Comparison of ENCODE assay signal across 1 cellular context in the genomic region with DNA sequence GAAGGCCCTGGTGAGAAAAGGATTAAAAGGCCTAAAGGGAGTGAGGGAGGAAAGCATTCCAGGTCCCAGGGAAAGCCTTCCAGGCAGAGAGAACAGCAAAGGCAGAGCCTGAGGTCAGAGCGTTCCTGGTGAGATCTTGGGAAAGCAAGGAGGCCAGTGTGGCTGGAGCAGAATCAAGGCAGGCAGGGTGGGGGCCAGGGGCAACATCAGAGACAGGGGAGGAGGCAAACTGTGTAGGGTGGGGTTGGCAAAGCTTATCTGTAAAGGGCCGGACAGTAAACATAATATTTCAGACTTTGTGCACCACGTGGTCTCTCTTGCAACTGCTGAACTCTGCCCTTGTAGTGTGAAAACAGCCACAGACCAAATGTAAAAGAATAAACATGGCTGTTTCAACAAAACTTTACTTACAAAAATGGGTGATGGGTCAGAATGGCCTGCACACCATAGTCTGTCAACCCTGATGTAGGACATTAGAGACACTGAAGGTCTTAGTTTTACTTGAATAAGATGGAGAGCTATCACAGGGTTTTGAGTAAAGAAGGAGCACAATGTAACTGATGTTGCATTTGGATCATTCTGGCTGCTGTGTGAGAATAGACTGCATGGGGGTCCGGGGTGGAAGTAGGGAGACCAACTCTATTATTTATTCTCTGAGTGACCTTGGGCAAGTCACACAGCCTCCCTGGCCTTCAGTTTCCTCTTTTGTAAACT.
TF ChIP-seq lines count a peak whose summit lies in the region.

No MANE protein-coding gene starts in this region.

TF ChIP-seq in K562, 482 proteins besides CTCF, POLR2A, EP300 and RAD21 (continued from another document and continues in another):
- no peak for TF ChIP-seq PATZ1 (CRISPR knock-in tag; IDR thresholded peaks at IDR 0.05; ENCODE audit: borderline replicate concordance)
- 0 out of 2 replicates have a peak, but pooled peaks have one; percentile 42 for TF ChIP-seq BACH1 (tag; IDR thresholded peaks at IDR 0.05)
- 0 out of 2 replicates have a peak, but pooled peaks have one; percentile 47 for TF ChIP-seq LARP7 (IDR thresholded peaks at IDR 0.05)
- no peak for TF ChIP-seq ZNF184 (CRISPR knock-in tag; IDR thresholded peaks at IDR 0.05)
- TF ChIP-seq, protein P1, sequence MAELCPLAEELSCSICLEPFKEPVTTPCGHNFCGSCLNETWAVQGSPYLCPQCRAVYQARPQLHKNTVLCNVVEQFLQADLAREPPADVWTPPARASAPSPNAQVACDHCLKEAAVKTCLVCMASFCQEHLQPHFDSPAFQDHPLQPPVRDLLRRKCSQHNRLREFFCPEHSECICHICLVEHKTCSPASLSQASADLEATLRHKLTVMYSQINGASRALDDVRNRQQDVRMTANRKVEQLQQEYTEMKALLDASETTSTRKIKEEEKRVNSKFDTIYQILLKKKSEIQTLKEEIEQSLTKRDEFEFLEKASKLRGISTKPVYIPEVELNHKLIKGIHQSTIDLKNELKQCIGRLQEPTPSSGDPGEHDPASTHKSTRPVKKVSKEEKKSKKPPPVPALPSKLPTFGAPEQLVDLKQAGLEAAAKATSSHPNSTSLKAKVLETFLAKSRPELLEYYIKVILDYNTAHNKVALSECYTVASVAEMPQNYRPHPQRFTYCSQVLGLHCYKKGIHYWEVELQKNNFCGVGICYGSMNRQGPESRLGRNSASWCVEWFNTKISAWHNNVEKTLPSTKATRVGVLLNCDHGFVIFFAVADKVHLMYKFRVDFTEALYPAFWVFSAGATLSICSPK (IDR thresholded peaks at IDR 0.05; ENCODE audit: borderline replicate concordance) = 0 out of 2 replicates have a peak, but pooled peaks have one; percentile 14
- TF ChIP-seq PHF20 (IDR thresholded peaks at IDR 0.05; ENCODE audit: partially characterized antibody) = no peak
- TF ChIP-seq KDM5B (IDR thresholded peaks at IDR 0.05; ENCODE audit: insufficient replicate concordance, low read depth, low read length) = no peak
- no peak for TF ChIP-seq MCM5 (IDR thresholded peaks at IDR 0.05; ENCODE audit: low read depth)
- TF ChIP-seq ZNF263 (CRISPR knock-in tag; IDR thresholded peaks at IDR 0.05; ENCODE audit: borderline replicate concordance) = no peak
- no peak for TF ChIP-seq CBFB (CRISPR knock-in tag; IDR thresholded peaks at IDR 0.05)
- no peak for TF ChIP-seq STAT5B (CRISPR knock-in tag; IDR thresholded peaks at IDR 0.05)
- TF ChIP-seq MYBL2 (IDR thresholded peaks at IDR 0.05; ENCODE audit: low read depth) = no peak
- TF ChIP-seq MYBL2 (CRISPR knock-in tag; IDR thresholded peaks at IDR 0.05; ENCODE audit: borderline replicate concordance) = no peak
- TF ChIP-seq NFATC3 (IDR thresholded peaks at IDR 0.05) = 0 out of 2 replicates have a peak, but pooled peaks have one; percentile 9
- TF ChIP-seq, protein P2, sequence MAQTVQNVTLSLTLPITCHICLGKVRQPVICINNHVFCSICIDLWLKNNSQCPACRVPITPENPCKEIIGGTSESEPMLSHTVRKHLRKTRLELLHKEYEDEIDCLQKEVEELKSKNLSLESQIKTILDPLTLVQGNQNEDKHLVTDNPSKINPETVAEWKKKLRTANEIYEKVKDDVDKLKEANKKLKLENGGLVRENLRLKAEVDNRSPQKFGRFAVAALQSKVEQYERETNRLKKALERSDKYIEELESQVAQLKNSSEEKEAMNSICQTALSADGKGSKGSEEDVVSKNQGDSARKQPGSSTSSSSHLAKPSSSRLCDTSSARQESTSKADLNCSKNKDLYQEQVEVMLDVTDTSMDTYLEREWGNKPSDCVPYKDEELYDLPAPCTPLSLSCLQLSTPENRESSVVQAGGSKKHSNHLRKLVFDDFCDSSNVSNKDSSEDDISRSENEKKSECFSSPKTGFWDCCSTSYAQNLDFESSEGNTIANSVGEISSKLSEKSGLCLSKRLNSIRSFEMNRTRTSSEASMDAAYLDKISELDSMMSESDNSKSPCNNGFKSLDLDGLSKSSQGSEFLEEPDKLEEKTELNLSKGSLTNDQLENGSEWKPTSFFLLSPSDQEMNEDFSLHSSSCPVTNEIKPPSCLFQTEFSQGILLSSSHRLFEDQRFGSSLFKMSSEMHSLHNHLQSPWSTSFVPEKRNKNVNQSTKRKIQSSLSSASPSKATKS (CRISPR knock-in tag; IDR thresholded peaks at IDR 0.05) = no peak
- TF ChIP-seq ZNF696 (CRISPR knock-in tag; conservative IDR thresholded peaks at IDR 0.05) = no peak
- TF ChIP-seq CBX3 (IDR thresholded peaks at IDR 0.05; ENCODE audit: borderline replicate concordance in 1 of 2, low read length in 2 of 2) = 0 out of 3 replicates have a peak, but pooled peaks of 1 of the 2 experiments have one; percentile 10
- TF ChIP-seq ZNF75A (CRISPR knock-in tag; IDR thresholded peaks at IDR 0.05) = no peak
- TF ChIP-seq, protein P3, sequence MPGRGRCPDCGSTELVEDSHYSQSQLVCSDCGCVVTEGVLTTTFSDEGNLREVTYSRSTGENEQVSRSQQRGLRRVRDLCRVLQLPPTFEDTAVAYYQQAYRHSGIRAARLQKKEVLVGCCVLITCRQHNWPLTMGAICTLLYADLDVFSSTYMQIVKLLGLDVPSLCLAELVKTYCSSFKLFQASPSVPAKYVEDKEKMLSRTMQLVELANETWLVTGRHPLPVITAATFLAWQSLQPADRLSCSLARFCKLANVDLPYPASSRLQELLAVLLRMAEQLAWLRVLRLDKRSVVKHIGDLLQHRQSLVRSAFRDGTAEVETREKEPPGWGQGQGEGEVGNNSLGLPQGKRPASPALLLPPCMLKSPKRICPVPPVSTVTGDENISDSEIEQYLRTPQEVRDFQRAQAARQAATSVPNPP (IDR thresholded peaks at IDR 0.05; ENCODE audit: borderline replicate concordance, insufficient read depth, insufficient read length) = no peak
- no peak for TF ChIP-seq EZH2 (IDR thresholded peaks at IDR 0.05; ENCODE audit: borderline replicate concordance, low read depth, low read length)
- no peak for TF ChIP-seq CCAR2 (IDR thresholded peaks at IDR 0.05; ENCODE audit: low read depth, low read length)
- TF ChIP-seq TBP (optimal IDR thresholded peaks at IDR 0.05; ENCODE audit: low read depth, low read length) = peak; percentile 6
- TF ChIP-seq CHCHD3 (CRISPR knock-in tag; IDR thresholded peaks at IDR 0.05) = no peak
- TF ChIP-seq SUPT5H (IDR thresholded peaks at IDR 0.05) = no peak
- TF ChIP-seq MECOM (CRISPR knock-in tag; IDR thresholded peaks at IDR 0.05) = no peak
- TF ChIP-seq SMARCA4 (IDR thresholded peaks at IDR 0.05) = peak; percentile 83
- TF ChIP-seq NR3C1 (CRISPR knock-in tag; IDR thresholded peaks at IDR 0.05) = no peak
- TF ChIP-seq FOXA3 (CRISPR knock-in tag; conservative IDR thresholded peaks at IDR 0.05 in 1 of 2, IDR thresholded peaks at IDR 0.05 in 1 of 2) = peak in 1 of 2 experiments; percentile 29; a peak in 1 of 4 replicates
- TF ChIP-seq E2F1 (CRISPR knock-in tag; IDR thresholded peaks at IDR 0.05) = no peak
- TF ChIP-seq NCOA2 (IDR thresholded peaks at IDR 0.05; ENCODE audit: partially characterized antibody in 2 of 2) = no peak
- TF ChIP-seq MCM7 (IDR thresholded peaks at IDR 0.05) = no peak
- TF ChIP-seq, protein P4, sequence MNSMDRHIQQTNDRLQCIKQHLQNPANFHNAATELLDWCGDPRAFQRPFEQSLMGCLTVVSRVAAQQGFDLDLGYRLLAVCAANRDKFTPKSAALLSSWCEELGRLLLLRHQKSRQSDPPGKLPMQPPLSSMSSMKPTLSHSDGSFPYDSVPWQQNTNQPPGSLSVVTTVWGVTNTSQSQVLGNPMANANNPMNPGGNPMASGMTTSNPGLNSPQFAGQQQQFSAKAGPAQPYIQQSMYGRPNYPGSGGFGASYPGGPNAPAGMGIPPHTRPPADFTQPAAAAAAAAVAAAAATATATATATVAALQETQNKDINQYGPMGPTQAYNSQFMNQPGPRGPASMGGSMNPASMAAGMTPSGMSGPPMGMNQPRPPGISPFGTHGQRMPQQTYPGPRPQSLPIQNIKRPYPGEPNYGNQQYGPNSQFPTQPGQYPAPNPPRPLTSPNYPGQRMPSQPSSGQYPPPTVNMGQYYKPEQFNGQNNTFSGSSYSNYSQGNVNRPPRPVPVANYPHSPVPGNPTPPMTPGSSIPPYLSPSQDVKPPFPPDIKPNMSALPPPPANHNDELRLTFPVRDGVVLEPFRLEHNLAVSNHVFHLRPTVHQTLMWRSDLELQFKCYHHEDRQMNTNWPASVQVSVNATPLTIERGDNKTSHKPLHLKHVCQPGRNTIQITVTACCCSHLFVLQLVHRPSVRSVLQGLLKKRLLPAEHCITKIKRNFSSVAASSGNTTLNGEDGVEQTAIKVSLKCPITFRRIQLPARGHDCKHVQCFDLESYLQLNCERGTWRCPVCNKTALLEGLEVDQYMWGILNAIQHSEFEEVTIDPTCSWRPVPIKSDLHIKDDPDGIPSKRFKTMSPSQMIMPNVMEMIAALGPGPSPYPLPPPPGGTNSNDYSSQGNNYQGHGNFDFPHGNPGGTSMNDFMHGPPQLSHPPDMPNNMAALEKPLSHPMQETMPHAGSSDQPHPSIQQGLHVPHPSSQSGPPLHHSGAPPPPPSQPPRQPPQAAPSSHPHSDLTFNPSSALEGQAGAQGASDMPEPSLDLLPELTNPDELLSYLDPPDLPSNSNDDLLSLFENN (IDR thresholded peaks at IDR 0.05; ENCODE audit: low read depth in 2 of 2, low read length in 2 of 2) = no peak
- no peak for TF ChIP-seq MCM3 (IDR thresholded peaks at IDR 0.05)
- no peak for TF ChIP-seq ZNF655 (CRISPR knock-in tag; IDR thresholded peaks at IDR 0.05)
- no peak for TF ChIP-seq ATF2 (CRISPR knock-in tag; IDR thresholded peaks at IDR 0.05)
- TF ChIP-seq ADNP (tag; IDR thresholded peaks at IDR 0.05) = no peak
- no peak for TF ChIP-seq ESRRB (CRISPR knock-in tag; IDR thresholded peaks at IDR 0.05; ENCODE audit: borderline replicate concordance)
- TF ChIP-seq ZNF561 (CRISPR knock-in tag; conservative IDR thresholded peaks at IDR 0.05) = no peak
- TF ChIP-seq PML (IDR thresholded peaks at IDR 0.05; ENCODE audit: low read length) = no peak
- no peak for TF ChIP-seq RFX1 (IDR thresholded peaks at IDR 0.05)
- TF ChIP-seq ASH1L (IDR thresholded peaks at IDR 0.05; ENCODE audit: borderline replicate concordance, low read depth, partially characterized antibody) = no peak
- peak; percentile 52; the same call in 1 of the 2 replicates for TF ChIP-seq CTBP1 (IDR thresholded peaks at IDR 0.05; ENCODE audit: borderline replicate concordance)
- TF ChIP-seq POLR2H (tag; IDR thresholded peaks at IDR 0.05; ENCODE audit: low read depth) = no peak
- no peak for TF ChIP-seq CSDE1 (IDR thresholded peaks at IDR 0.05)
- no peak for TF ChIP-seq ELF1 (tag; IDR thresholded peaks at IDR 0.05)
- TF ChIP-seq, protein P5, sequence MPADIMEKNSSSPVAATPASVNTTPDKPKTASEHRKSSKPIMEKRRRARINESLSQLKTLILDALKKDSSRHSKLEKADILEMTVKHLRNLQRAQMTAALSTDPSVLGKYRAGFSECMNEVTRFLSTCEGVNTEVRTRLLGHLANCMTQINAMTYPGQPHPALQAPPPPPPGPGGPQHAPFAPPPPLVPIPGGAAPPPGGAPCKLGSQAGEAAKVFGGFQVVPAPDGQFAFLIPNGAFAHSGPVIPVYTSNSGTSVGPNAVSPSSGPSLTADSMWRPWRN (IDR thresholded peaks at IDR 0.05; ENCODE audit: low read depth) = no peak
- TF ChIP-seq TEAD4 (IDR thresholded peaks at IDR 0.05; ENCODE audit: low read length) = no peak
- no peak for TF ChIP-seq TEAD4 (CRISPR knock-in tag; IDR thresholded peaks at IDR 0.05; ENCODE audit: borderline replicate concordance)
- TF ChIP-seq USF1 (CRISPR knock-in tag; IDR thresholded peaks at IDR 0.05) = peak; percentile 84
- TF ChIP-seq NEUROD1 (IDR thresholded peaks at IDR 0.05; ENCODE audit: borderline replicate concordance, low read depth, low read length, partially characterized antibody) = no peak
